In the genomic region with DNA sequence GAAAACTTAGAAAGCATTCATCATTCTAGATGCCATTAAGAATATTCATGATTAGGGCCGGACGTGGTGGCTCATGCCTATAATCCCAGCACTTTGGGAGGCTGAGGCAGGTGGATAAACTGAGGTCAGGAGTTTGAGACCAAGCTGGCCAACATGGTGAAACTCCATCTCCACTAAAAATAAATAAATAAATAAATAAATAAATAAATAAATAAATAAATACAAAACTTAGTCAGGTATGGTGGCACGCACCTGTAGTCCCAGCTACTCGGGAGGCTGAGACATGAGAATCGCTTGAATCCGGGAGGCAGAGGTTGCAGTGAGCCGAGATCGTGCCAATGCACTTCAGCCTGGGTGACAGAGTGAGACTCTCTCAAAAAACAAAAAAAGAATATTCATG, we compare ENCODE assay signal across 1 cellular context. TPM values are rescaled to one million over a fixed set of nuclear protein-coding genes. Genes with fewer than 3 reads are reported as not detected.
"Had no signal": no experiment of that assay in that cellular context is flagged by ENCODE, and none has a peak within 500 bp of the region (broad histone marks: within the 10 kb centered on the region; RNA-seq: fewer than 3 reads in every experiment).

No MANE protein-coding gene starts in this region.

RNA-seq across cellular contexts. Expression of a gene that starts 13.9 kb away (rescaled TPM):
- polyA plus RNA-seq: SK-N-SH had no signal

RNA-seq across cellular contexts. Expression of a gene that starts 38.5 kb away (rescaled TPM):
- polyA plus RNA-seq: SK-N-SH had no signal
